In genomic region chr19:50500060-50500752, GRCh38 we compare ENCODE assay signal across 9 cellular contexts. TPM values are rescaled to one million over a fixed set of nuclear protein-coding genes. Genes with fewer than 3 reads are reported as not detected.
DNase-seq lines count a peak whose midpoint lies in the region; ATAC-seq and TF ChIP-seq lines count a peak whose summit lies in the region.
"Had no signal": no experiment of that assay in that cellular context is flagged by ENCODE, and none has a peak within 500 bp of the region (broad histone marks: within the 10 kb centered on the region; RNA-seq: fewer than 3 reads in every experiment).

No MANE protein-coding gene starts in this region.

- peak overlapping the region; percentile 94 for H3K27ac ChIP-seq in psoas muscle

- DNase-seq in NCI-H82 (lab: John Stamatoyannopoulos, UW), result peak; percentile 68
- DNase-seq in Right ventricle myocardium inferior (ENCODE audit: missing footprints), result peak; percentile 85
- peak; percentile 83 to 92 for DNase-seq in psoas muscle
- DNase-seq in SK-N-DZ (ENCODE audit: low spot score), result no peak
- DNase-seq in dermis blood vessel endothelial cell, result no peak
- DNase-seq in T-helper 9 cell, result no peak
- DNase-seq: activated T-cell treated with anti-CD3 and anti-CD28 coated beads, Interleukin-2, amount 50 U/mL, for 72 hours; NCI-H187 treated with DMSO at 0.1 percent for 48 hours had no signal

- no peaks in the 10 kb centered on the region for H3K36me3 ChIP-seq in psoas muscle (ENCODE audit: insufficient read depth in 1 of 2, low read depth in 1 of 2)

- no peaks in the 10 kb centered on the region for H3K9me3 ChIP-seq in psoas muscle

- H3K4me3 ChIP-seq in psoas muscle, result peak overlapping the region; percentile 68

- TF ChIP-seq CTCF in GM12874 (IDR thresholded peaks at IDR 0.05; ENCODE audit: insufficient read depth, low read depth, low read length), result peak; percentile 30; the same call in 1 of the 2 replicates
- TF ChIP-seq CTCF in psoas muscle (IDR thresholded peaks at IDR 0.05), result peak; percentile 19

- H3K27me3 ChIP-seq in psoas muscle (ENCODE audit: insufficient read depth in 3 of 3, low read length in 2 of 3), result no peaks in the 10 kb centered on the region

- intact Hi-C loops in Right ventricle myocardium inferior (cut with DNase I) (no loop called here), psoas muscle (cut with DNase I) (loop anchor here in 1 of 2 donors (2.0 kb wide), 1 partner anchor 67 kb away; the partner anchor contains the start of gene MYBPC2)

- 16 to 21% (median 17%) methylated on average over 19 to 27 of the region's 27 CpGs for WGBS in psoas muscle, 3 donors

- peaks cover 7% of the 10 kb centered on the region for H3K4me1 ChIP-seq in psoas muscle

- ATAC-seq in Right ventricle myocardium inferior, result peak; percentile 61
- peak; percentile 76 to 85 (median 82) for ATAC-seq in psoas muscle

RNA-seq across cellular contexts. Expression of gene JOSD2, which starts 10.8 kb away (rescaled TPM):
- 43.7 TPM for total RNA-seq in Right ventricle myocardium inferior
- total RNA-seq in psoas muscle, result 10 to 100 TPM; 28.5 to 41.0 (median 37.4) TPM
- polyA plus RNA-seq in psoas muscle, result 10 to 100 TPM; 51.9 to 87.2 (median 86.2) TPM
- polyA plus RNA-seq in SK-N-DZ (2014; cell fraction: cytosol; rRNA removed), result 7.6 and 9.2 TPM in 2 replicates
- polyA plus RNA-seq in SK-N-DZ (2014; cell fraction: nucleus; rRNA removed), result 8.9 and 12.0 TPM in 2 replicates
- 18.0 and 18.2 TPM in 2 replicates for total RNA-seq in dermis blood vessel endothelial cell

RNA-seq across cellular contexts. Expression of gene ASPDH, which starts 13.5 kb away (rescaled TPM):
- total RNA-seq in Right ventricle myocardium inferior (not detected), psoas muscle (not detected), dermis blood vessel endothelial cell (not detected in 2 replicates)
- polyA plus RNA-seq in psoas muscle, result not detected
- 11.3 and 21.1 TPM in 2 replicates for polyA plus RNA-seq in SK-N-DZ (2014; cell fraction: cytosol; rRNA removed)
- polyA plus RNA-seq in SK-N-DZ (2014; cell fraction: nucleus; rRNA removed), result 12.2 and 15.6 TPM in 2 replicates
- total RNA-seq: activated T-cell treated with anti-CD3 and anti-CD28 coated beads, Interleukin-2, amount 50 U/mL, for 72 hours had no signal

RNA-seq across cellular contexts. Expression of gene GARIN5A, which starts 23.6 kb away (rescaled TPM):
- total RNA-seq in Right ventricle myocardium inferior (2.2 TPM), psoas muscle (1 to 10 TPM; 1.2 to 5.3 (median 4.7) TPM), dermis blood vessel endothelial cell (0.05 and 0.17 TPM in 2 replicates)
- polyA plus RNA-seq in psoas muscle, result 1 to 10 TPM; 1.3 to 2.7 (median 1.3) TPM
- polyA plus RNA-seq in SK-N-DZ (2014; cell fraction: cytosol; rRNA removed), result 0.54 TPM in 1 of 2 replicates, not detected in the other
- polyA plus RNA-seq in SK-N-DZ (2014; cell fraction: nucleus; rRNA removed), result 0.52 and 2.2 TPM in 2 replicates

RNA-seq across cellular contexts. Expression of gene EMC10, which starts 23.9 kb away (rescaled TPM):
- total RNA-seq in Right ventricle myocardium inferior (78.0 TPM), psoas muscle (10 to 100 TPM; 32.6 to 47.5 (median 43.3) TPM), dermis blood vessel endothelial cell (63.0 and 77.3 TPM in 2 replicates)
- 10 to 100 TPM; 33.1 to 37.6 (median 34.2) TPM for polyA plus RNA-seq in psoas muscle
- 114 and 132 TPM in 2 replicates for polyA plus RNA-seq in SK-N-DZ (2014; cell fraction: cytosol; rRNA removed)
- 39.1 and 53.1 TPM in 2 replicates for polyA plus RNA-seq in SK-N-DZ (2014; cell fraction: nucleus; rRNA removed)

Comparison
In these comparisons a context has a peak if more than half of its experiments do, and no peak if none do; other contexts are left out.
1. DNase-seq: peak in NCI-H82 (single experiment), Right ventricle myocardium inferior (single experiment) and psoas muscle (2 of 2); none in SK-N-DZ (single experiment), dermis blood vessel endothelial cell (single experiment) and T-helper 9 cell (single experiment).